1 cellular context compared by ENCODE assay signal in the genomic region with DNA sequence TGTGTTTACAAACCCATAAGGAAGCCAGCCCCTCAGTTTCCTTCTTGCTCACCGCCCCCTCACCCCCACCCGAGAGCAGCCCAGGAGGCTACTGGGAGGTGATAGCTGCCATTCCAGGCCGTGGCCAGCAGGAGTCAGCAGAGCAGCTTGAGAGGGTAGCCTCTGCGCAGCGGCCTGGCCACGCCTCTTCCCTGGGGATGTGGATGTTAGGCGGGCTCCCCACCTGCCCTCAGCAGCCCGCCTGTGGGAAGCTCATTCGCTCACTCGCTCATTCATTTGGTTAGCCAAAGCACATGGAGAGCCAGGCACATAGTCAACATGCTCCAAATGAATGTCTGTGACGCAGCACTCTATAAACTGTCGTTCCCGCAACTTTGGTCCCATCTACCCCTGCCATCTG.
TF ChIP-seq lines count a peak whose summit lies in the region.

No MANE protein-coding gene starts in this region.

TF ChIP-seq in HCT116, 20 proteins besides CTCF, POLR2A, EP300 and RAD21 (continued from another document):
- TF ChIP-seq, protein P1, sequence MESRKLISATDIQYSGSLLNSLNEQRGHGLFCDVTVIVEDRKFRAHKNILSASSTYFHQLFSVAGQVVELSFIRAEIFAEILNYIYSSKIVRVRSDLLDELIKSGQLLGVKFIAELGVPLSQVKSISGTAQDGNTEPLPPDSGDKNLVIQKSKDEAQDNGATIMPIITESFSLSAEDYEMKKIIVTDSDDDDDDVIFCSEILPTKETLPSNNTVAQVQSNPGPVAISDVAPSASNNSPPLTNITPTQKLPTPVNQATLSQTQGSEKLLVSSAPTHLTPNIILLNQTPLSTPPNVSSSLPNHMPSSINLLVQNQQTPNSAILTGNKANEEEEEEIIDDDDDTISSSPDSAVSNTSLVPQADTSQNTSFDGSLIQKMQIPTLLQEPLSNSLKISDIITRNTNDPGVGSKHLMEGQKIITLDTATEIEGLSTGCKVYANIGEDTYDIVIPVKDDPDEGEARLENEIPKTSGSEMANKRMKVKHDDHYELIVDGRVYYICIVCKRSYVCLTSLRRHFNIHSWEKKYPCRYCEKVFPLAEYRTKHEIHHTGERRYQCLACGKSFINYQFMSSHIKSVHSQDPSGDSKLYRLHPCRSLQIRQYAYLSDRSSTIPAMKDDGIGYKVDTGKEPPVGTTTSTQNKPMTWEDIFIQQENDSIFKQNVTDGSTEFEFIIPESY (IDR thresholded peaks at IDR 0.05; ENCODE audit: extremely low read depth, insufficient replicate concordance, low read length), result no peak
- TF ChIP-seq TCF7L2 (IDR thresholded peaks at IDR 0.05; ENCODE audit: borderline replicate concordance, extremely low read depth, insufficient read depth, insufficient read length), result no peak
- TF ChIP-seq CBX3 (IDR thresholded peaks at IDR 0.05; ENCODE audit: low read depth), result no peak
- no peak for TF ChIP-seq ELF1 (IDR thresholded peaks at IDR 0.05; ENCODE audit: borderline replicate concordance, low read depth)
- no peak for TF ChIP-seq SIN3A (IDR thresholded peaks at IDR 0.05; ENCODE audit: low read depth)
